ENCODE assay signal across 1 cellular context in genomic region chr12:9751204-9752144, GRCh38.
A peak's percentile ranks its signal among the peaks of the same experiment; 100 is the strongest.
TF ChIP-seq lines count a peak whose summit lies in the region.

No MANE protein-coding gene starts in this region.

TF ChIP-seq in GM12878, 131 proteins besides CTCF, POLR2A, EP300 and RAD21 (continues in another document):
- TF ChIP-seq ZNF384 (IDR thresholded peaks at IDR 0.05; ENCODE audit: borderline replicate concordance, low read depth, low read length) (no peak), ETV6 (conservative IDR thresholded peaks at IDR 0.05 in 1 of 2, IDR thresholded peaks at IDR 0.05 in 1 of 2; ENCODE audit: borderline replicate concordance in 1 of 2, low read depth in 1 of 2) (no peak), FOXK2 (IDR thresholded peaks at IDR 0.05) (no peak), NKRF (conservative IDR thresholded peaks at IDR 0.05) (no peak), TCF12 (IDR thresholded peaks at IDR 0.05; ENCODE audit: low read depth, low read length) (peak; percentile 83; the same call in 1 of the 2 replicates), POLR2AphosphoS5 (IDR thresholded peaks at IDR 0.05; ENCODE audit: low read length) (peak; percentile 98), BMI1 (IDR thresholded peaks at IDR 0.05; ENCODE audit: borderline replicate concordance) (peak; percentile 69), ESRRA (IDR thresholded peaks at IDR 0.05; ENCODE audit: low read length) (no peak), E2F8 (IDR thresholded peaks at IDR 0.05; ENCODE audit: low read depth, partially characterized antibody) (peak; percentile 40), WRNIP1 (IDR thresholded peaks at IDR 0.05; ENCODE audit: borderline replicate concordance, low read depth, low read length) (no peak), STAT1 (conservative IDR thresholded peaks at IDR 0.05) (no peak), SREBF2 (IDR thresholded peaks at IDR 0.05; ENCODE audit: low read length) (no peak), RBBP5 (conservative IDR thresholded peaks at IDR 0.05) (no peak), REST (IDR thresholded peaks at IDR 0.05; ENCODE audit: low read depth, low read length) (no peak), NFXL1 (IDR thresholded peaks at IDR 0.05; ENCODE audit: borderline replicate concordance) (no peak), IKZF1 (conservative IDR thresholded peaks at IDR 0.05) (0 out of 2 replicates have a peak, but pooled peaks have one; percentile 41), GATAD2B (conservative IDR thresholded peaks at IDR 0.05; ENCODE audit: low read depth) (0 out of 2 replicates have a peak, but pooled peaks have one; percentile 44), NFIC (IDR thresholded peaks at IDR 0.05; ENCODE audit: low read depth, low read length) (0 out of 2 replicates have a peak, but pooled peaks have one; percentile 10), NBN (IDR thresholded peaks at IDR 0.05) (no peak), ZNF24 (IDR thresholded peaks at IDR 0.05) (no peak), NFYA (IDR thresholded peaks at IDR 0.05; ENCODE audit: borderline replicate concordance, low read depth, low read length) (no peak), ZBTB11 (CRISPR knock-in tag; IDR thresholded peaks at IDR 0.05) (no peak), CBX5 (IDR thresholded peaks at IDR 0.05; ENCODE audit: low read depth) (no peak), CHD4 (IDR thresholded peaks at IDR 0.05) (no peak), NR2C1 (IDR thresholded peaks at IDR 0.05) (no peak), ZNF622 (IDR thresholded peaks at IDR 0.05) (no peak), CBX3 (IDR thresholded peaks at IDR 0.05; ENCODE audit: borderline replicate concordance, low read depth) (no peak), PAX8 (IDR thresholded peaks at IDR 0.05) (no peak), YY1 (IDR thresholded peaks at IDR 0.05; ENCODE audit: low read depth, low read length) (no peak), KLF5 (IDR thresholded peaks at IDR 0.05; ENCODE audit: partially characterized antibody) (no peak), SUPT20H (IDR thresholded peaks at IDR 0.05; ENCODE audit: borderline replicate concordance, control insufficient read depth, low read depth, low read length) (no peak), SKIL (IDR thresholded peaks at IDR 0.05; ENCODE audit: low read depth, poor library complexity, severe bottlenecking) (peak; percentile 34), MTA3 (IDR thresholded peaks at IDR 0.05; ENCODE audit: borderline replicate concordance, low read length) (no peak; the same call in 1 of the 2 replicates), RB1 (IDR thresholded peaks at IDR 0.05; ENCODE audit: borderline replicate concordance) (no peak), TAF1 (IDR thresholded peaks at IDR 0.05; ENCODE audit: borderline replicate concordance, low read depth, low read length) (no peak), YBX1 (IDR thresholded peaks at IDR 0.05) (no peak), NR2F1 (conservative IDR thresholded peaks at IDR 0.05) (peak; percentile 83), BCL11A (IDR thresholded peaks at IDR 0.05; ENCODE audit: low read depth, low read length) (no peak), EZH2 (IDR thresholded peaks at IDR 0.05; ENCODE audit: borderline replicate concordance, control insufficient read depth, low read depth, low read length) (no peak), ZBTB4 (CRISPR knock-in tag; IDR thresholded peaks at IDR 0.05) (0 out of 2 replicates have a peak, but pooled peaks have one; percentile 81), ZZZ3 (IDR thresholded peaks at IDR 0.05; ENCODE audit: control insufficient read depth, insufficient read length, low read depth) (no peak), KDM1A (IDR thresholded peaks at IDR 0.05; ENCODE audit: borderline replicate concordance) (no peak), EGR1 (IDR thresholded peaks at IDR 0.05; ENCODE audit: borderline replicate concordance in 1 of 2, low read depth in 2 of 2, low read length in 2 of 2) (no peak), SREBF1 (IDR thresholded peaks at IDR 0.05; ENCODE audit: low read length) (no peak), MAX (IDR thresholded peaks at IDR 0.05; ENCODE audit: low read depth, low read length) (no peak), ATF7 (IDR thresholded peaks at IDR 0.05; ENCODE audit: low read depth) (peak; percentile 83), HCFC1 (IDR thresholded peaks at IDR 0.05; ENCODE audit: low read length) (no peak), RFX5 (IDR thresholded peaks at IDR 0.05; ENCODE audit: low read depth, low read length) (no peak), RUNX3 (IDR thresholded peaks at IDR 0.05; ENCODE audit: low read length) (peak; percentile 47), HDGF (IDR thresholded peaks at IDR 0.05) (no peak), MXI1 (IDR thresholded peaks at IDR 0.05; ENCODE audit: low read depth, low read length) (no peak), GABPA (IDR thresholded peaks at IDR 0.05; ENCODE audit: low read depth) (no peak), POU2F2 (IDR thresholded peaks at IDR 0.05; ENCODE audit: borderline replicate concordance, low read depth, low read length) (peak; percentile 79; the same call in 2 of the 3 replicates), SMARCA5 (IDR thresholded peaks at IDR 0.05) (no peak)
